5 cellular contexts compared by ENCODE assay signal in the genomic region with DNA sequence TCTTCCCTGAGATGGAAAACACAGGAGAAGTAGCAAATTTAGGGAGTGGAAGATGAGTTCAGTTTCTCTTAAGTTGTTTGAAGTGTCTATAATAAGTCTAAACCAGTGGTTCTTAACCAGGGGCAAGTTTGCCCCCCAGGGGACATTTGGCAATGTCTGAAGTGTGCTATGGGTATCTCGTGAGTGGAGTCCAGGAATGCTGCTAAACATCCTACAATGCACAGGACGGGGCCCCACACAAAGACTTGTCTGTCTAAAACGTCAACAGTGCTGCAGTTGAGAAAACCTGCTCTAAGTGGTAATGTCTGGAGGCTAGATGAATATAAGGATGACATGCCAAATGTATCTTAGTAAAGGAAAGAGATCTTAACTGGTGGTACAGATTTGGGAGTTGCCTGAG. TPM values are rescaled to one million over a fixed set of nuclear protein-coding genes. Genes with fewer than 3 reads are reported as not detected.
"Had no signal": no experiment of that assay in that cellular context is flagged by ENCODE, and none has a peak within 500 bp of the region (broad histone marks: within the 10 kb centered on the region; RNA-seq: fewer than 3 reads in every experiment).

No MANE protein-coding gene starts in this region.

RNA-seq across cellular contexts. Expression of gene FBXW10, which starts 37.9 kb away (rescaled TPM):
- total RNA-seq: H1, H7, H9 had no signal
- polyA plus RNA-seq: GM23248, GM23338, H1 had no signal
